ENCODE assay signal across 8 cellular contexts in the genomic region with DNA sequence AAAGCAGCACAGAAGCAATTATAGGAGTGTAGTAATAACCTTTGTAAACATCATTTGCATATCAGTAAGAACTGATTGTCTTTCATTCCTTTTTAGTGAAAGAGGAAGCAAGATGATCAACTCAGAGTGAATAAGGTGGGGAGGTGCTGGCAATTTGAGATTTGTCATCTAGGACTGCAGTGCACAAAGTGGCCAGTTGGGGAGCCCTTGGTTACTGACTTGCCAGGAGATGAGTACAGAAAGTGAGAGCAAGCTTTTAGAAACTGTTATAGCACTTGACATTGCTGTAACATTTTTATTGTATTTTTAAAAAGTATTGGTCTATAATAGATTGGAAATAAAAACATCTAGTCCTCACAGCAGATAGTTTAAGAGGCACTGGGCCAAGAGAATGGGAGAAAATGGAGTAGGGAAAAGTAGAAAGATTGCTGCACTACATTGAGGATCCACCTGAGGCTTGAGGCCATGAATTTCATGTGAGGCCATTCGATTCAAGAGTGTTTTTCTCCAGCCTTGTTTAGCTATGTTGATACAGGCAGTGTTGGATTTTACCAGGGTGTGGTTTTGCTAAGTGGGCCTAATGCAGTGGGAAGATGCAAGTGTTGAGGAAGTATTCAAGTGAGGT. TPM values are rescaled to one million over a fixed set of nuclear protein-coding genes. Genes with fewer than 3 reads are reported as not detected.
A peak's percentile ranks its signal among the peaks of the same experiment; 100 is the strongest.
DNase-seq lines count a peak whose midpoint lies in the region; ATAC-seq and TF ChIP-seq lines count a peak whose summit lies in the region.

No MANE protein-coding gene starts in this region.

- H3K27me3 Mint-ChIP-seq in mesothelial cell of epicardium (ENCODE audit: low read depth): no peaks in the 10 kb centered on the region

- peak; percentile 95 for ATAC-seq in HG02623 (IDR thresholded peaks at IDR 0.05; ENCODE audit: unreplicated experiment)
- peak; percentile 79 to 90 for ATAC-seq in activated CD4-positive, CD25-positive, alpha-beta regulatory T cell treated with anti-CD3 and anti-CD28 coated beads, Interleukin-2, amount 50 U/mL, for 24 hours

- H3K4me1 Mint-ChIP-seq in mesothelial cell of epicardium: no peaks in the 10 kb centered on the region

- no peak overlapping the region for H3K4me3 ChIP-seq in GM12875 (ENCODE audit: low read depth, low read length)
- no peak overlapping the region for H3K4me3 ChIP-seq in NB4 (ENCODE audit: low read depth, low read length)
- no peak overlapping the region for H3K4me3 ChIP-seq in choroid plexus epithelial cell (ENCODE audit: low read depth, low read length)
- H3K4me3 ChIP-seq in testis: no peak overlapping the region

- intact Hi-C loops in testis (cut with DNase I; ENCODE audit: low total_unique reads): no loop called here

- H3K36me3 Mint-ChIP-seq in mesothelial cell of epicardium: no peaks in the 10 kb centered on the region

- no peak overlapping the region for H3K27ac Mint-ChIP-seq in mesothelial cell of epicardium

- H3K4me1 ChIP-seq in testis: no peaks in the 10 kb centered on the region

- TF ChIP-seq POLR2A in NB4 (IDR thresholded peaks at IDR 0.05; ENCODE audit: extremely low read depth, insufficient read length) (no peak), testis (IDR thresholded peaks at IDR 0.05) (no peak)

- no peak overlapping the region for H3K4me3 Mint-ChIP-seq in mesothelial cell of epicardium

- WGBS in testis, 2 donors: 48 to 67% methylated on average over 1 of the region's 1 CpG

- peaks cover 17% of the 10 kb centered on the region for H3K9me3 Mint-ChIP-seq in mesothelial cell of epicardium

- H3K27ac ChIP-seq in testis: no peak overlapping the region

- no peaks in the 10 kb centered on the region for H3K27me3 ChIP-seq in testis

- no peaks in the 10 kb centered on the region for H3K9me3 ChIP-seq in testis

- TF ChIP-seq CTCF in GM12875 (IDR thresholded peaks at IDR 0.05; ENCODE audit: borderline replicate concordance, insufficient read depth, low read depth, low read length) (peak; percentile 84), NB4 (IDR thresholded peaks at IDR 0.05; ENCODE audit: low read depth, low read length) (peak; percentile 81), choroid plexus epithelial cell (conservative IDR thresholded peaks at IDR 0.05; ENCODE audit: low read depth, low read length) (peak; percentile 90), mesothelial cell of epicardium (IDR thresholded peaks at IDR 0.05; ENCODE audit: unreplicated experiment) (peak; percentile 54), testis (IDR thresholded peaks at IDR 0.05) (peak; percentile 35 to 73 (median 63))

- DNase-seq in 8988T (peak; percentile 37), NB4 (ENCODE audit: low read depth) (peak; percentile 63), choroid plexus epithelial cell (ENCODE audit: low read depth) (peak; percentile 71), mesothelial cell of epicardium (ENCODE audit: low spot score in 2 of 2, unreplicated experiment in 2 of 2) (peak in 1 of 2 experiments; percentile 42), testis (peak; percentile 72)

- H3K36me3 ChIP-seq in testis (ENCODE audit: low read depth, missing control alignments): no peaks in the 10 kb centered on the region

RNA-seq across cellular contexts. Expression of gene SYT16, which starts 47.9 kb away (rescaled TPM):
- total RNA-seq in mesothelial cell of epicardium (2.5 to 3.3 TPM (median 3.2 TPM) in 3 replicates), testis (10 to 100 TPM in 1 of 2 donors, 1 to 10 TPM in 1; 8.9 to 17.3 TPM)
- polyA plus RNA-seq in testis (ENCODE audit: insufficient read depth, low read depth, low replicate concordance): 13.7 TPM
